1 cellular context compared by ENCODE assay signal in the genomic region with DNA sequence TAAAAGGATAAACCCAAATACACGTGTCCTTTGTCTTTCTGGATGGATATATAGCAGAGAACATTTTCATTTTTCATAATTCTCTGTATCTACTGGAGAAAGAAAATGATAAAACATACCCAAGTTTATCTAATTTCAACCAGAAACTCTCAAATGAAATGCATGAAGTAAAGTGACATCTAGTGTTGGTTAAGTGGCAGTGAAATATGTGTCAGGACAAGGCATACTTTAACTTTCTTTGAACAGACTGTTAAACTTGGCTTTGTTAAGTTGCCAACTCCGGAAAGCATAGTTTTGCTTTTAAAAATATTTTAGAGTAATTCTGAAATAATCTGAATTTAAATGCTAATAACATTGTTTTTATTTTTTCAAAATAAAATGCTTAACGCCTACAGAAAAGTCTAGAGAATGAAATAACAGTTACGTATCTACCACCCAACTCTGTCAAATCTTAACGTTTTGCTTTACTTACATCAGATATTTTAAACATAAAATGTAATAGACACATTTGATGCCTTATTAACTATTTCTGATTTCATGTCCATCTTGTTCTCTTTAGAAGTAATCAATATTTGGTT.
TF ChIP-seq lines count a peak whose summit lies in the region.

No MANE protein-coding gene starts in this region.

TF ChIP-seq in H1, 55 proteins besides CTCF, POLR2A, EP300 and RAD21:
- TF ChIP-seq CBX5 (IDR thresholded peaks at IDR 0.05; ENCODE audit: low read depth, low read length) (no peak), TAF1 (IDR thresholded peaks at IDR 0.05; ENCODE audit: low read depth, low read length) (no peak), NRF1 (IDR thresholded peaks at IDR 0.05; ENCODE audit: low read depth, low read length) (no peak), CREB1 (IDR thresholded peaks at IDR 0.05) (no peak), PHF8 (conservative IDR thresholded peaks at IDR 0.05; ENCODE audit: low read depth, low read length) (no peak), SP4 (IDR thresholded peaks at IDR 0.05; ENCODE audit: low read length) (no peak), CHD1 (IDR thresholded peaks at IDR 0.05; ENCODE audit: low read depth, low read length) (no peak), POU5F1 (IDR thresholded peaks at IDR 0.05; ENCODE audit: low read depth, low read length) (no peak), RBBP5 (IDR thresholded peaks at IDR 0.05; ENCODE audit: borderline replicate concordance, low read depth, low read length) (no peak), SIX5 (IDR thresholded peaks at IDR 0.05; ENCODE audit: low read depth, low read length) (no peak), KDM4A (IDR thresholded peaks at IDR 0.05; ENCODE audit: low read depth, low read length, severe bottlenecking) (no peak), SP2 (IDR thresholded peaks at IDR 0.05; ENCODE audit: low read length) (no peak), TAF7 (optimal IDR thresholded peaks at IDR 0.05; ENCODE audit: borderline replicate concordance, low read depth, low read length) (no peak), FOSL1 (IDR thresholded peaks at IDR 0.05; ENCODE audit: insufficient read depth, low read depth, low read length) (no peak), SUZ12 (IDR thresholded peaks at IDR 0.05; ENCODE audit: low read length) (no peak), BCL11A (IDR thresholded peaks at IDR 0.05; ENCODE audit: low read depth in 2 of 2, low read length in 2 of 2) (no peak), CBX8 (IDR thresholded peaks at IDR 0.05; ENCODE audit: borderline replicate concordance, low read depth, low read length) (no peak)
- TF ChIP-seq, protein P1, sequence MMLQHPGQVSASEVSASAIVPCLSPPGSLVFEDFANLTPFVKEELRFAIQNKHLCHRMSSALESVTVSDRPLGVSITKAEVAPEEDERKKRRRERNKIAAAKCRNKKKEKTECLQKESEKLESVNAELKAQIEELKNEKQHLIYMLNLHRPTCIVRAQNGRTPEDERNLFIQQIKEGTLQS (IDR thresholded peaks at IDR 0.05; ENCODE audit: insufficient read depth, low read depth, low read length), result no peak
- TF ChIP-seq, protein P2, sequence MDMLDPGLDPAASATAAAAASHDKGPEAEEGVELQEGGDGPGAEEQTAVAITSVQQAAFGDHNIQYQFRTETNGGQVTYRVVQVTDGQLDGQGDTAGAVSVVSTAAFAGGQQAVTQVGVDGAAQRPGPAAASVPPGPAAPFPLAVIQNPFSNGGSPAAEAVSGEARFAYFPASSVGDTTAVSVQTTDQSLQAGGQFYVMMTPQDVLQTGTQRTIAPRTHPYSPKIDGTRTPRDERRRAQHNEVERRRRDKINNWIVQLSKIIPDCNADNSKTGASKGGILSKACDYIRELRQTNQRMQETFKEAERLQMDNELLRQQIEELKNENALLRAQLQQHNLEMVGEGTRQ (IDR thresholded peaks at IDR 0.05; ENCODE audit: low read length), result no peak
- TF ChIP-seq, protein P3, sequence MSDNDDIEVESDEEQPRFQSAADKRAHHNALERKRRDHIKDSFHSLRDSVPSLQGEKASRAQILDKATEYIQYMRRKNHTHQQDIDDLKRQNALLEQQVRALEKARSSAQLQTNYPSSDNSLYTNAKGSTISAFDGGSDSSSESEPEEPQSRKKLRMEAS (IDR thresholded peaks at IDR 0.05), result no peak
